Comparison of ENCODE assay signal across 8 cellular contexts in the genomic region with DNA sequence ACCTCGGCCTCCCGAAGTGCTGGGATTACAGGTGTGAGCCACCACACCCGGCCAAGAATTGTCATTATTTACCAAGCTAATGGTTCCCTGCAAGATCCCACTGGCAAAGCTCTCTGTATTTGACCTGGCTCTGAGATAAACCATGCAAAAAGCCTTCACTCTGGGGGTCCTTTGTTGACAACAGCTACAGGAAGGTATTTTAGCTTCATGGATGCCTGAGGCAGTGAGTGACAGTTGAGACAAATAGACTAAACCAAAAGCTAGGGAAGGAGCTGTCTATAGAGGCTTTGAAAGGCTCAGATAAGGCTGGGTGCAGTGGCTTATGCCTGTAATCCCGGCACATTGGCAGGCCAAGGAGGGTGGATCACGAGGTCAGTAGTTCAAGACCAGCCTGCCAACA. TPM values are rescaled to one million over a fixed set of nuclear protein-coding genes. Genes with fewer than 3 reads are reported as not detected.
"Had no signal": no experiment of that assay in that cellular context is flagged by ENCODE, and none has a peak within 500 bp of the region (broad histone marks: within the 10 kb centered on the region; RNA-seq: fewer than 3 reads in every experiment).

No MANE protein-coding gene starts in this region.

- H3K4me1 ChIP-seq: HAP-1 had no signal

- H3K4me3 ChIP-seq: HAP-1 had no signal

- H3K36me3 ChIP-seq: HAP-1 had no signal

- H3K4me3 Mint-ChIP-seq: HFFc6, IgD-negative memory B cell had no signal

- H3K36me3 Mint-ChIP-seq: IgD-negative memory B cell had no signal

- H3K27ac Mint-ChIP-seq: HFFc6, IgD-negative memory B cell had no signal

- DNase-seq: GOT3, H7, HFFc6, KBM-7 had no signal

- ATAC-seq: HCT116 had no signal

RNA-seq across cellular contexts. Expression of a gene that starts 45.5 kb away (rescaled TPM):
- polyA plus RNA-seq: IgD-negative memory B cell had no signal

RNA-seq across cellular contexts. Expression of a gene that starts 48.1 kb away (rescaled TPM):
- total RNA-seq: HT-29 had no signal
- polyA plus RNA-seq: IgD-negative memory B cell had no signal
